Comparison of ENCODE assay signal across 8 cellular contexts in the genomic region with DNA sequence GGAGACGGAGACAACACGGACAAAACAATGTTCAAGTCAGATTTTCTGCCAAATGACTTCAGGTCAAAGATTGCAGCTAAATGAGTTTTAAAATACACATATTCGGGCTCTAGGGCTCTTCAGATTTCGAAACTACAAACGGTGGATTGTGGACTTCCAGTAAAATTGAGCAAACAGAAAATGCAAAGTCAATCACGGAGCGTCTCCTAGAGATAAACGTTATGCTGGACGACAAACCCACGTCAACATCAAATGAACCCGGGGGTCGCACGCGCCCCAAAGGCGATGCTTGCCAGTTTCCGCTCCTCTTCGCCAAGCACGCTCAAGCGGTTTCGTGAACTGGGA. TPM values are rescaled to one million over a fixed set of nuclear protein-coding genes. Genes with fewer than 3 reads are reported as not detected.
DNase-seq lines count a peak whose midpoint lies in the region; ATAC-seq and TF ChIP-seq lines count a peak whose summit lies in the region.

No MANE protein-coding gene starts in this region.

- RAD21 ChIA-PET in HCT116 (lab: Charles Lee; ENCODE audit: low non-redundant PET in 1 of 2, low total read pairs in 2 of 2, uncharacterized antibody in 2 of 2, unreplicated experiment in 2 of 2) = no interaction called here

- peak overlapping the region; percentile 91 for H3K9ac ChIP-seq in HCT116 (ENCODE audit: low read length)

- H3K27ac Mint-ChIP-seq in activated B cell treated with CpG ODN at 0.5 μM for 24 hours = peak overlapping the region; percentile 89

- no peaks in the 10 kb centered on the region for H3K9me3 Mint-ChIP-seq in activated B cell treated with CpG ODN at 0.5 μM for 24 hours

- no peaks in the 10 kb centered on the region for H3K9me2 ChIP-seq in HCT116 (ENCODE audit: insufficient read depth)

- H3K27me3 Mint-ChIP-seq in activated B cell treated with CpG ODN at 0.5 μM for 24 hours = no peaks in the 10 kb centered on the region

- intact Hi-C loops in HCT116 (cut with micrococcal nuclease) (loop anchor here (1.0 kb wide), 1 partner anchor 44 kb away; the partner anchor contains the start of gene ZNF2), activated B cell treated with CpG ODN at 0.5 μM for 24 hours (cut with micrococcal nuclease) (loop anchor here (1.0 to 5.0 kb wide), 2 partner anchors 86 to 281 kb away; partner anchors contain the start of genes FAHD2A and ZNF892)

- peak overlapping the region; percentile 89 for H3K27ac ChIP-seq in HCT116 (ENCODE audit: low read depth, low read length)

- no peak for TF ChIP-seq RAD21 in HCT116 (IDR thresholded peaks at IDR 0.05; ENCODE audit: low read depth)

- H3K4me3 Mint-ChIP-seq in activated B cell treated with CpG ODN at 0.5 μM for 24 hours = peak overlapping the region; percentile 95

- POLR2A ChIA-PET in HCT116 (lab: Charles Lee) (interaction anchor here (1.2 kb wide), 1 partner anchor 16 kb away, joined by 3 read pairs; no protein-coding TSS in a partner anchor), activated B cell treated with CpG ODN at 0.5 μM for 24 hours (lab: Charles Lee) (interaction anchor here (0.7 to 4.2 kb wide), 3 partner anchors 38 to 44 kb away, joined by 3 to 40 read pairs (median 37); partner anchors contain the start of genes ZNF2 and ZNF514)

- H3K4me1 ChIP-seq in HCT116 (ENCODE audit: control insufficient read depth in 1 of 2, insufficient read depth in 2 of 2, low read length in 2 of 2) = peaks cover 0 to 25% of the 10 kb centered on the region in 2 experiments; a peak in 3 of 4 replicates

- H3K4me1 Mint-ChIP-seq in activated B cell treated with CpG ODN at 0.5 μM for 24 hours = peaks cover 44% of the 10 kb centered on the region

- peak overlapping the region; percentile 97 for H3K4me2 ChIP-seq in HCT116 (ENCODE audit: low read length)

- ATAC-seq in HCT116 = 0 out of 2 replicates have a peak, but pooled peaks have one; percentile 3
- no peak for ATAC-seq in activated B cell treated with CpG ODN at 0.5 μM for 24 hours (ENCODE audit: low read depth)

- H4K20me1 ChIP-seq in HCT116 (ENCODE audit: insufficient read depth) = no peaks in the 10 kb centered on the region

- peaks cover 7 to 9% of the 10 kb centered on the region in 2 experiments; a peak in 2 of 4 replicates for H3K36me3 ChIP-seq in HCT116 (ENCODE audit: control insufficient read depth in 1 of 2, insufficient read depth in 2 of 2, low read length in 2 of 2)

- TSS peak; percentile 42 for BruUV-seq in HCT116 (replicated peaks; lab: Mats Ljungman, UMichigan)

- TF ChIP-seq CTCF in AG09309 (IDR thresholded peaks at IDR 0.05; ENCODE audit: control insufficient read depth, insufficient read depth, low read depth, low read length, missing control alignments) = no peak
- no peak for TF ChIP-seq CTCF in HCT116 (IDR thresholded peaks at IDR 0.05 in 2 of 3, conservative IDR thresholded peaks at IDR 0.05 in 1 of 3; ENCODE audit: borderline replicate concordance in 1 of 3, insufficient read depth in 1 of 3, low read depth in 2 of 3, low read length in 2 of 3)
- no peak for TF ChIP-seq CTCF in activated B cell treated with CpG ODN at 0.5 μM for 24 hours (IDR thresholded peaks at IDR 0.05)
- no peak for TF ChIP-seq CTCF in retinal pigment epithelial cell (conservative IDR thresholded peaks at IDR 0.05; ENCODE audit: low read depth, low read length)
- no peak for TF ChIP-seq CTCF in GM13977 (IDR thresholded peaks at IDR 0.05; ENCODE audit: extremely low read depth, insufficient read depth, missing control alignments)

- peaks cover 49% of the 10 kb centered on the region for H3K79me2 ChIP-seq in HCT116 (ENCODE audit: insufficient read depth, low read length)

- CTCF ChIA-PET in HCT116 (lab: Charles Lee) (interaction anchor here (0.8 to 1.1 kb wide), 3 partner anchors 41 to 99 kb away, joined by 3 to 4 read pairs (median 3); no protein-coding TSS in a partner anchor), activated B cell treated with CpG ODN at 0.5 μM for 24 hours (lab: Charles Lee) (no interaction called here)

- H2AFZ ChIP-seq in HCT116 (ENCODE audit: low read depth, low read length, poor library complexity, severe bottlenecking) = peak overlapping the region; percentile 82

- no peak for TF ChIP-seq POLR2A in HCT116 (IDR thresholded peaks at IDR 0.05; ENCODE audit: borderline replicate concordance, extremely low read depth, insufficient read depth, insufficient read length)

- H3K27me3 ChIP-seq in HCT116 (ENCODE audit: insufficient read depth, low read length) = no peaks in the 10 kb centered on the region

- no peaks in the 10 kb centered on the region for H3K9me3 ChIP-seq in HCT116 (ENCODE audit: control insufficient read depth in 1 of 2, insufficient read depth in 1 of 2, low read depth in 1 of 2, low read length in 2 of 2)

- peaks cover 21% of the 10 kb centered on the region for H3K36me3 Mint-ChIP-seq in activated B cell treated with CpG ODN at 0.5 μM for 24 hours (ENCODE audit: low read depth)

- H3K4me3 ChIP-seq in AG09309 (ENCODE audit: control insufficient read depth, low read depth, low read length) (peak overlapping the region; percentile 93), HCT116 (replicated peaks in 1 of 2; ENCODE audit: low read depth in 1 of 2, low read length in 2 of 2) (peak overlapping the region; percentile 98 to 100), retinal pigment epithelial cell (ENCODE audit: low read length) (peak overlapping the region; percentile 98)

- in situ Hi-C loops in GM13977 (cut with MboI; ENCODE audit: low pct_unique_long_range_greater_than_20kb, low sequenced_read_pairs, unreplicated experiment) = no loop called here

- DNase-seq in AG09309 (ENCODE audit: low read depth) (no peak), HCT116 (ENCODE audit: low read depth, low spot score) (no peak), activated B cell treated with CpG ODN at 0.5 μM for 24 hours (no peak), foreskin melanocyte (peak; percentile 19), retinal pigment epithelial cell (ENCODE audit: low read depth) (no peak), NCI-H1092 treated with DMSO at 0.1 percent for 48 hours (lab: John Stamatoyannopoulos, UW) (no peak), kidney tubule cell (ENCODE audit: low spot score) (no peak), GM13977 (ENCODE audit: low spot score) (no peak)

TF ChIP-seq in HCT116, 20 proteins besides CTCF, POLR2A, EP300 and RAD21:
- TF ChIP-seq FOSL1 (IDR thresholded peaks at IDR 0.05; ENCODE audit: low read depth) (no peak), CEBPB (IDR thresholded peaks at IDR 0.05; ENCODE audit: low read depth) (no peak), TCF7L2 (IDR thresholded peaks at IDR 0.05; ENCODE audit: borderline replicate concordance, extremely low read depth, insufficient read depth, insufficient read length) (peak; percentile 41), ELF1 (IDR thresholded peaks at IDR 0.05; ENCODE audit: borderline replicate concordance, low read depth) (no peak), SP1 (IDR thresholded peaks at IDR 0.05; ENCODE audit: low read depth) (no peak)
TF ChIP-seq in HCT116: peak in this region for 1.

RNA-seq across cellular contexts. Expression of gene MRPS5, which starts 0.5 kb away (rescaled TPM):
- total RNA-seq in HCT116 (2021; ENCODE audit: unreplicated experiment) (70.6 TPM), activated B cell treated with CpG ODN at 0.5 μM for 24 hours (44.4 and 44.9 TPM in 2 replicates)
- 63.3 and 67.9 TPM in 2 replicates for polyA plus RNA-seq in HCT116 (2012)

RNA-seq across cellular contexts. Expression of gene ZNF514, which starts 38.5 kb away (rescaled TPM):
- total RNA-seq in HCT116 (2021; ENCODE audit: unreplicated experiment) (8.5 TPM), activated B cell treated with CpG ODN at 0.5 μM for 24 hours (19.0 and 24.7 TPM in 2 replicates)
- 4.3 and 5.0 TPM in 2 replicates for polyA plus RNA-seq in HCT116 (2012)

RNA-seq across cellular contexts. Expression of gene ZNF2, which starts 44.5 kb away (rescaled TPM):
- total RNA-seq in HCT116 (2021; ENCODE audit: unreplicated experiment) = 3.4 TPM
- polyA plus RNA-seq in HCT116 (2012) = 2.1 and 3.1 TPM in 2 replicates
- total RNA-seq in activated B cell treated with CpG ODN at 0.5 μM for 24 hours = 4.9 and 5.3 TPM in 2 replicates
